In the genomic region with DNA sequence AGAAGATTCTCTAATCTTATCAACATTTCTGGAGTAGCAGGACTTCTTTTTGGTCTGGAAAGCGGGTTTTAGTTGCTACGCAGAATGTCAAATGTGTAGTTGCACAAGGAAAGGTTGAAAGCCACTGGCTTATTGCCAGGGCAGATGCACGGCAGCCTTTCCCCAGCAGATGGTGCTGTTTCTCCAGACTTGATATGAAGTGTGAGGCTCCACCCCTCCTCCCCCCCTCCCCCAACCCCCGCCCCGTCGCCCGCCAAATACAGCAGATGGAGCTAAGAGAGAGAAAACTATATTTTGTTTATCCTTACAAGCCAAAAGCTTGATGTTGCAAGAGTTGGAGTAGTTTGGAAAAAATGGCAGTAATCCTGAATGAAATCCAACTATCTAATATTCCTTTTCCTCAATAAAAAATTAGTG, we compare ENCODE assay signal across 1 cellular context.
TF ChIP-seq lines count a peak whose summit lies in the region.

No MANE protein-coding gene starts in this region.

TF ChIP-seq in IMR-90, 13 proteins besides CTCF, POLR2A, EP300 and RAD21 (continued from another document):
- TF ChIP-seq NFE2L2 (IDR thresholded peaks at IDR 0.05; ENCODE audit: low read depth, low read length): no peak
- TF ChIP-seq, protein P1, sequence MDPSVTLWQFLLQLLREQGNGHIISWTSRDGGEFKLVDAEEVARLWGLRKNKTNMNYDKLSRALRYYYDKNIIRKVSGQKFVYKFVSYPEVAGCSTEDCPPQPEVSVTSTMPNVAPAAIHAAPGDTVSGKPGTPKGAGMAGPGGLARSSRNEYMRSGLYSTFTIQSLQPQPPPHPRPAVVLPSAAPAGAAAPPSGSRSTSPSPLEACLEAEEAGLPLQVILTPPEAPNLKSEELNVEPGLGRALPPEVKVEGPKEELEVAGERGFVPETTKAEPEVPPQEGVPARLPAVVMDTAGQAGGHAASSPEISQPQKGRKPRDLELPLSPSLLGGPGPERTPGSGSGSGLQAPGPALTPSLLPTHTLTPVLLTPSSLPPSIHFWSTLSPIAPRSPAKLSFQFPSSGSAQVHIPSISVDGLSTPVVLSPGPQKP (IDR thresholded peaks at IDR 0.05; ENCODE audit: borderline replicate concordance, low read depth, low read length): no peak
- TF ChIP-seq CEBPB (IDR thresholded peaks at IDR 0.05; ENCODE audit: low read depth, low read length): peak; percentile 79
